In genomic region chr1:85229574-85230097, GRCh38 we compare ENCODE assay signal across 18 cellular contexts. TPM values are rescaled to one million over a fixed set of nuclear protein-coding genes. Genes with fewer than 3 reads are reported as not detected.
DNase-seq lines count a peak whose midpoint lies in the region; ATAC-seq, FAIRE-seq and TF ChIP-seq lines count a peak whose summit lies in the region.
"Had no signal": no experiment of that assay in that cellular context is flagged by ENCODE, and none has a peak within 500 bp of the region (broad histone marks: within the 10 kb centered on the region; RNA-seq: fewer than 3 reads in every experiment).

No MANE protein-coding gene starts in this region.

- ATAC-seq in esophagus mucosa = peak; percentile 66
- ATAC-seq: stimulated activated memory B cell treated with anti-CD40 and anti-IgM and Interleukin-4, amounts not matched to agents 10 μg/mL and 1 μg/mL and 100 μg/mL, for 72 hours had no signal

- H3K4me1 ChIP-seq in suprapubic skin = peaks cover 15% of the 10 kb centered on the region

- 63% methylated on average over 6 of the region's 6 CpGs for WGBS in suprapubic skin

- no peaks in the 10 kb centered on the region for H3K27me3 ChIP-seq in suprapubic skin
- H3K27me3 ChIP-seq: neutrophil, vagina had no signal

- DNase-seq in SIG-M5 treated with dmso at 0.1 percent for 504 hours (lab: John Stamatoyannopoulos, UW; ENCODE audit: unreplicated experiment) (peak; percentile 24), SIG-M5 (lab: John Stamatoyannopoulos, UW) (no peak), NCI-H2081 (lab: John Stamatoyannopoulos, UW) (peak; percentile 24 to 64), suprapubic skin (ENCODE audit: low spot score in 2 of 2) (no peak), GM19239 (ENCODE audit: insufficient read length, low spot score) (no peak), erythroblast (lab: John Stamatoyannopoulos, UW) (no peak)
- no peak for DNase-seq in activated CD4-positive, alpha-beta T cell treated with anti-CD3 and anti-CD28 coated beads, Interleukin-2, amount 50 U/mL, for 4 hours
- DNase-seq: activated naive CD8-positive, alpha-beta T cell treated with anti-CD3 and anti-CD28 coated beads for 36 hours; effector memory CD4-positive, alpha-beta T cell; GM23248; NCI-H2171 had no signal

- no peak for TF ChIP-seq CTCF in suprapubic skin (IDR thresholded peaks at IDR 0.05)

- TF ChIP-seq POLR2A in suprapubic skin (IDR thresholded peaks at IDR 0.05) (no peak), erythroblast (IDR thresholded peaks at IDR 0.05; ENCODE audit: low read length) (no peak)

- no peaks in the 10 kb centered on the region for H3K9me3 ChIP-seq in suprapubic skin
- H3K9me3 ChIP-seq: neutrophil, vagina had no signal

- H3K36me3 ChIP-seq in suprapubic skin = no peaks in the 10 kb centered on the region
- H3K36me3 ChIP-seq: neutrophil, vagina had no signal

- peak overlapping the region; percentile 40 for H3K27ac ChIP-seq in suprapubic skin
- H3K27ac ChIP-seq: GM23248, KMS-11, neutrophil, vagina had no signal

- no peak for TF ChIP-seq EP300 in suprapubic skin (IDR thresholded peaks at IDR 0.05)

- H3K4me3 ChIP-seq in suprapubic skin = no peak overlapping the region
- H3K4me3 ChIP-seq: GM23248, lung, vagina had no signal

- no peak for FAIRE-seq in GM19239 (lab: Jason Lieb, UNC)
- FAIRE-seq: bronchial epithelial cell had no signal

RNA-seq across cellular contexts. Expression of gene SYDE2, which starts 28.8 kb away (rescaled TPM):
- total RNA-seq in esophagus mucosa (0.84 TPM), suprapubic skin (10 to 100 TPM in 2 of 4 donors, 1 to 10 TPM in 2; 5.9 to 12.6 (median 10.1) TPM)

RNA-seq across cellular contexts. Expression of gene C1orf52, which starts 29.8 kb away (rescaled TPM):
- 11.7 TPM for total RNA-seq in esophagus mucosa
- total RNA-seq in suprapubic skin = 10 to 100 TPM; 13.9 to 33.3 (median 18.3) TPM

RNA-seq across cellular contexts. Expression of gene BCL10, which starts 46.8 kb away (rescaled TPM):
- total RNA-seq in esophagus mucosa = 52.1 TPM
- total RNA-seq in suprapubic skin = 10 to 100 TPM; 19.9 to 34.1 (median 30.7) TPM

Comparison
In these comparisons a context has a peak if more than half of its experiments do, and no peak if none do; other contexts are left out.
1. DNase-seq: peak in SIG-M5 treated with dmso at 0.1 percent for 504 hours (single experiment) and NCI-H2081 (2 of 2); none in SIG-M5 (single experiment), suprapubic skin (0 of 2), GM19239 (single experiment), erythroblast (0 of 2) and activated CD4-positive, alpha-beta T cell treated with anti-CD3 and anti-CD28 coated beads, Interleukin-2, amount 50 U/mL, for 4 hours (0 of 2).